27 cellular contexts compared by ENCODE assay signal in the genomic region with DNA sequence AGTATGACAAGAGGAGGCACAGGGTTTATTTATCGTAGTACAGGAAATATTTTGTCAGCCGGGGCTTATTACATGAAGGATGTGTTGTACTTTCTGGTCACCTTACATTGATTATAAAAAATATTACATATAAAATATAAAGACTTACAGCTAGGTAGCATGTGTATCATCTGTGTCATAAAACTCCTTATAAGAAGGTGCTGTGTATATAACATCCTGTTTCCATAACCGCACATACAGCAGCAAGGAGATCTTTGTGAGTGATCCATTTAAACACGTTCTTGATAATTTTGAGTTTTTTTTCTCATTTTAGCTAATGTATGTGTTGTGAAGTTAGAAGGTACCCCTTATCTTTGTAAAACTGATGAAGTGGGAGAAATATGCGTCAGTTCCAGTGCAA.
A peak's percentile ranks its signal among the peaks of the same experiment; 100 is the strongest.
DNase-seq lines count a peak whose midpoint lies in the region; ATAC-seq and TF ChIP-seq lines count a peak whose summit lies in the region.
"Had no signal": no experiment of that assay in that cellular context is flagged by ENCODE, and none has a peak within 500 bp of the region (broad histone marks: within the 10 kb centered on the region; RNA-seq: fewer than 3 reads in every experiment).

No MANE protein-coding gene starts in this region.

- no peak overlapping the region for H3K4me3 ChIP-seq in tibial artery
- H3K4me3 ChIP-seq: adrenal gland, body of pancreas, psoas muscle, tibial nerve had no signal

- H3K36me3 ChIP-seq in tibial artery = peaks cover 50 to 93% (median 90%) of the 10 kb centered on the region in 3 donors

- H3K4me3 Mint-ChIP-seq in T-helper 17 cell = no peak overlapping the region
- H3K4me3 Mint-ChIP-seq in activated naive CD8-positive, alpha-beta T cell treated with anti-CD3 and anti-CD28 coated beads, Interleukin-2, amount 50 U/mL, for 24 hours = no peak overlapping the region
- H3K4me3 Mint-ChIP-seq: activated CD8-positive, alpha-beta memory T cell treated with anti-CD3 and anti-CD28 coated beads, Interleukin-2, amount 10 ng/mL, durations not matched to agents 7 days and 5 days; central memory CD8-positive, alpha-beta T cell had no signal

- H3K4me1 ChIP-seq in tibial artery = no peaks in the 10 kb centered on the region
- H3K4me1 ChIP-seq: adrenal gland, body of pancreas, psoas muscle, tibial nerve had no signal

- no peak for TF ChIP-seq CTCF in tibial artery (IDR thresholded peaks at IDR 0.05)

- peaks cover 0 to 3% of the 10 kb centered on the region in 2 donors for H3K9me3 Mint-ChIP-seq in activated naive CD4-positive, alpha-beta T cell treated with anti-CD3 and anti-CD28 coated beads, Interleukin-2, amount 50 U/mL, for 72 hours
- H3K9me3 Mint-ChIP-seq in activated naive CD8-positive, alpha-beta T cell treated with anti-CD3 and anti-CD28 coated beads, Interleukin-2, amount 50 U/mL, for 24 hours = no peaks in the 10 kb centered on the region
- H3K9me3 Mint-ChIP-seq: central memory CD8-positive, alpha-beta T cell had no signal

- H3K36me3 Mint-ChIP-seq in activated naive CD4-positive, alpha-beta T cell treated with anti-CD3 and anti-CD28 coated beads, Interleukin-2, amount 50 U/mL, for 72 hours = peaks cover 25 to 39% of the 10 kb centered on the region in 2 donors
- H3K36me3 Mint-ChIP-seq in T-helper 17 cell (ENCODE audit: low read depth) = peaks cover 13% of the 10 kb centered on the region
- peaks cover 32% of the 10 kb centered on the region for H3K36me3 Mint-ChIP-seq in activated naive CD8-positive, alpha-beta T cell treated with anti-CD3 and anti-CD28 coated beads, Interleukin-2, amount 50 U/mL, for 24 hours (ENCODE audit: low read depth)

- H3K27me3 Mint-ChIP-seq in T-helper 17 cell = no peaks in the 10 kb centered on the region
- no peaks in the 10 kb centered on the region for H3K27me3 Mint-ChIP-seq in activated naive CD8-positive, alpha-beta T cell treated with anti-CD3 and anti-CD28 coated beads, Interleukin-2, amount 50 U/mL, for 24 hours
- H3K27me3 Mint-ChIP-seq: activated CD8-positive, alpha-beta memory T cell treated with anti-CD3 and anti-CD28 coated beads, Interleukin-2, amount 10 ng/mL, durations not matched to agents 7 days and 5 days; central memory CD8-positive, alpha-beta T cell; effector memory CD8-positive, alpha-beta T cell had no signal

- H3K27me3 ChIP-seq in tibial artery = no peaks in the 10 kb centered on the region
- H3K27me3 ChIP-seq: adrenal gland, body of pancreas, neutrophil, tibial nerve had no signal

- no peaks in the 10 kb centered on the region for H3K9me3 ChIP-seq in T-helper 17 cell (ENCODE audit: control insufficient read depth, low read length, poor library complexity, severe bottlenecking)
- H3K9me3 ChIP-seq in tibial artery = no peaks in the 10 kb centered on the region
- H3K9me3 ChIP-seq: adrenal gland, body of pancreas, neutrophil, psoas muscle, SK-N-SH, tibial nerve had no signal

- intact Hi-C loops in tibial artery (cut with DNase I; ENCODE audit: low total_unique reads) = no loop called here

- no peak for DNase-seq in activated naive CD4-positive, alpha-beta T cell treated with anti-CD3 and anti-CD28 coated beads, Interleukin-2, amount 50 U/mL, for 72 hours (ENCODE audit: low spot score in 2 of 2)
- DNase-seq in activated naive CD4-positive, alpha-beta T cell (lab: John Stamatoyannopoulos, UW) = no peak
- DNase-seq in T-helper 17 cell (no peak), tibial artery (no peak)
- no peak for DNase-seq in activated naive CD8-positive, alpha-beta T cell treated with anti-CD3 and anti-CD28 coated beads, Interleukin-2, amount 50 U/mL, for 24 hours
- DNase-seq: activated CD4-positive, alpha-beta T cell treated with anti-CD3 and anti-CD28 coated beads for 4 hours; activated CD8-positive, alpha-beta memory T cell treated with anti-CD3 and anti-CD28 coated beads, Interleukin-2, amount 10 ng/mL, durations not matched to agents 7 days and 5 days; body of pancreas; DMS79; effector memory CD8-positive, alpha-beta T cell; mesendoderm; NCI-H1436 treated with DMSO at 0.1 percent for 48 hours; NCI-H2081 treated with DMSO at 0.1 percent for 48 hours; NCI-H2227 treated with DMSO at 0.1 percent for 48 hours; NCI-H526 treated with DMSO at 0.1 percent for 48 hours; NK-92 treated with Interleukin-12 subunit alpha and Interleukin-12 subunit beta, amount 100 ng/mL, for 24 hours; SK-N-SH; stimulated activated CD8-positive, alpha-beta memory T cell treated with anti-CD3 and anti-CD28 coated beads, Interleukin-4, amount 100 ng/mL, for 48 hours had no signal

- H3K27ac Mint-ChIP-seq in activated naive CD4-positive, alpha-beta T cell treated with anti-CD3 and anti-CD28 coated beads, Interleukin-2, amount 50 U/mL, for 72 hours = peak overlapping the region; percentile 24 to 47
- H3K27ac Mint-ChIP-seq in T-helper 17 cell = peak overlapping the region; percentile 87
- peak overlapping the region; percentile 17 for H3K27ac Mint-ChIP-seq in activated naive CD8-positive, alpha-beta T cell treated with anti-CD3 and anti-CD28 coated beads, Interleukin-2, amount 50 U/mL, for 24 hours
- H3K27ac Mint-ChIP-seq: activated CD8-positive, alpha-beta memory T cell treated with anti-CD3 and anti-CD28 coated beads, Interleukin-2, amount 10 ng/mL, durations not matched to agents 7 days and 5 days had no signal

- peaks cover 30% of the 10 kb centered on the region for H3K4me1 Mint-ChIP-seq in T-helper 17 cell
- peaks cover 50% of the 10 kb centered on the region for H3K4me1 Mint-ChIP-seq in activated naive CD8-positive, alpha-beta T cell treated with anti-CD3 and anti-CD28 coated beads, Interleukin-2, amount 50 U/mL, for 24 hours

- H3K27ac ChIP-seq in tibial artery = no peak overlapping the region
- H3K27ac ChIP-seq: adrenal gland, body of pancreas, neutrophil, psoas muscle, tibial nerve had no signal

- no peak for ATAC-seq in activated naive CD4-positive, alpha-beta T cell treated with anti-CD3 and anti-CD28 coated beads, Interleukin-2, amount 50 U/mL, for 72 hours
- ATAC-seq in T-helper 17 cell (no peak), HG03095 (IDR thresholded peaks at IDR 0.05; ENCODE audit: unreplicated experiment) (no peak), HG02798 (IDR thresholded peaks at IDR 0.05; ENCODE audit: poor library complexity, unreplicated experiment) (no peak)
- ATAC-seq in activated naive CD8-positive, alpha-beta T cell treated with anti-CD3 and anti-CD28 coated beads, Interleukin-2, amount 50 U/mL, for 24 hours = no peak
- ATAC-seq: activated CD8-positive, alpha-beta memory T cell treated with anti-CD3 and anti-CD28 coated beads, Interleukin-2, amount 10 ng/mL, durations not matched to agents 7 days and 5 days; body of pancreas; effector memory CD8-positive, alpha-beta T cell; left lobe of liver; psoas muscle; sciatic nerve had no signal

Comparison
In these comparisons a context has a peak if more than half of its experiments do, and no peak if none do; other contexts are left out.
1. H3K27ac Mint-ChIP-seq: peak in every context shown above with its lines; median percentile 87 in T-helper 17 cell; 36 in activated naive CD4-positive, alpha-beta T cell treated with anti-CD3 and anti-CD28 coated beads, Interleukin-2, amount 50 U/mL, for 72 hours; 17 in activated naive CD8-positive, alpha-beta T cell treated with anti-CD3 and anti-CD28 coated beads, Interleukin-2, amount 50 U/mL, for 24 hours.